Comparison of ENCODE assay signal across 3 cellular contexts in the genomic region with DNA sequence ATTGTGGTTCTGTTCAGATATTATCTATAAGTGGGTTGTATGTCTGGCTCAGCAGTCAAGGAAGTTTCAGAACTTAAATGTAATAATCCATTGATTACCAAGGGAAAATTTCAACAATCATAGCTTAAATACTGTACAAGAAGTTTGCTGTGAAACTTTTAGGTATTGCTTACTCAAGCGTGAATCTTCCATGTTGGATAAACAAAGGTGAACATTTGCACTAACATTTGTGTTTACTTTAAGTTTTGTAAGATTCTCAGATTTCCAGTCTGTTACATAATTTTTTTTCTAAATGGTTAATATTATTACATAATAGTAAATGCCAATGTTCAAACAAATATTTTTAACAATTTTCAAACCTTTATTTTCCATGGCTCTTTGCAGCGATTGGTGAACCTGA.
A peak's percentile ranks its signal among the peaks of the same experiment; 100 is the strongest.
TF ChIP-seq lines count a peak whose summit lies in the region.

No MANE protein-coding gene starts in this region.

TF ChIP-seq in liver, 16 proteins besides CTCF, POLR2A, EP300 and RAD21:
- TF ChIP-seq FOXA2 (IDR thresholded peaks at IDR 0.05): no peak
- no peak for TF ChIP-seq RXRA (IDR thresholded peaks at IDR 0.05)
- peak in 1 of 2 donors; percentile 16 for TF ChIP-seq HNF4A (conservative IDR thresholded peaks at IDR 0.05)
- peak; percentile 56 for TF ChIP-seq YY1 (IDR thresholded peaks at IDR 0.05)
TF ChIP-seq in liver: peak in this region for 2.

TF ChIP-seq in HepG2, 621 proteins besides CTCF, POLR2A, EP300 and RAD21:
- TF ChIP-seq ARNT2 (CRISPR knock-in tag; IDR thresholded peaks at IDR 0.05; ENCODE audit: low read depth): no peak
- TF ChIP-seq, protein P1, sequence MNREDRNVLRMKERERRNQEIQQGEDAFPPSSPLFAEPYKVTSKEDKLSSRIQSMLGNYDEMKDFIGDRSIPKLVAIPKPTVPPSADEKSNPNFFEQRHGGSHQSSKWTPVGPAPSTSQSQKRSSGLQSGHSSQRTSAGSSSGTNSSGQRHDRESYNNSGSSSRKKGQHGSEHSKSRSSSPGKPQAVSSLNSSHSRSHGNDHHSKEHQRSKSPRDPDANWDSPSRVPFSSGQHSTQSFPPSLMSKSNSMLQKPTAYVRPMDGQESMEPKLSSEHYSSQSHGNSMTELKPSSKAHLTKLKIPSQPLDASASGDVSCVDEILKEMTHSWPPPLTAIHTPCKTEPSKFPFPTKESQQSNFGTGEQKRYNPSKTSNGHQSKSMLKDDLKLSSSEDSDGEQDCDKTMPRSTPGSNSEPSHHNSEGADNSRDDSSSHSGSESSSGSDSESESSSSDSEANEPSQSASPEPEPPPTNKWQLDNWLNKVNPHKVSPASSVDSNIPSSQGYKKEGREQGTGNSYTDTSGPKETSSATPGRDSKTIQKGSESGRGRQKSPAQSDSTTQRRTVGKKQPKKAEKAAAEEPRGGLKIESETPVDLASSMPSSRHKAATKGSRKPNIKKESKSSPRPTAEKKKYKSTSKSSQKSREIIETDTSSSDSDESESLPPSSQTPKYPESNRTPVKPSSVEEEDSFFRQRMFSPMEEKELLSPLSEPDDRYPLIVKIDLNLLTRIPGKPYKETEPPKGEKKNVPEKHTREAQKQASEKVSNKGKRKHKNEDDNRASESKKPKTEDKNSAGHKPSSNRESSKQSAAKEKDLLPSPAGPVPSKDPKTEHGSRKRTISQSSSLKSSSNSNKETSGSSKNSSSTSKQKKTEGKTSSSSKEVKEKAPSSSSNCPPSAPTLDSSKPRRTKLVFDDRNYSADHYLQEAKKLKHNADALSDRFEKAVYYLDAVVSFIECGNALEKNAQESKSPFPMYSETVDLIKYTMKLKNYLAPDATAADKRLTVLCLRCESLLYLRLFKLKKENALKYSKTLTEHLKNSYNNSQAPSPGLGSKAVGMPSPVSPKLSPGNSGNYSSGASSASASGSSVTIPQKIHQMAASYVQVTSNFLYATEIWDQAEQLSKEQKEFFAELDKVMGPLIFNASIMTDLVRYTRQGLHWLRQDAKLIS (CRISPR knock-in tag; IDR thresholded peaks at IDR 0.05): no peak
- no peak for TF ChIP-seq HNF4G (IDR thresholded peaks at IDR 0.05; ENCODE audit: borderline replicate concordance, low read depth, low read length)
- no peak for TF ChIP-seq HNF4G (CRISPR knock-in tag; IDR thresholded peaks at IDR 0.05; ENCODE audit: borderline replicate concordance, low read depth)
- no peak for TF ChIP-seq ZSCAN29 (CRISPR knock-in tag; conservative IDR thresholded peaks at IDR 0.05)
- TF ChIP-seq ONECUT2 (CRISPR knock-in tag; IDR thresholded peaks at IDR 0.05): no peak
- no peak for TF ChIP-seq BCL6 (CRISPR knock-in tag; IDR thresholded peaks at IDR 0.05)
- TF ChIP-seq ZNF431 (CRISPR knock-in tag; IDR thresholded peaks at IDR 0.05; ENCODE audit: borderline replicate concordance, low read depth): no peak
- TF ChIP-seq NPAS2 (CRISPR knock-in tag; IDR thresholded peaks at IDR 0.05; ENCODE audit: borderline replicate concordance): no peak
- TF ChIP-seq, protein P2, sequence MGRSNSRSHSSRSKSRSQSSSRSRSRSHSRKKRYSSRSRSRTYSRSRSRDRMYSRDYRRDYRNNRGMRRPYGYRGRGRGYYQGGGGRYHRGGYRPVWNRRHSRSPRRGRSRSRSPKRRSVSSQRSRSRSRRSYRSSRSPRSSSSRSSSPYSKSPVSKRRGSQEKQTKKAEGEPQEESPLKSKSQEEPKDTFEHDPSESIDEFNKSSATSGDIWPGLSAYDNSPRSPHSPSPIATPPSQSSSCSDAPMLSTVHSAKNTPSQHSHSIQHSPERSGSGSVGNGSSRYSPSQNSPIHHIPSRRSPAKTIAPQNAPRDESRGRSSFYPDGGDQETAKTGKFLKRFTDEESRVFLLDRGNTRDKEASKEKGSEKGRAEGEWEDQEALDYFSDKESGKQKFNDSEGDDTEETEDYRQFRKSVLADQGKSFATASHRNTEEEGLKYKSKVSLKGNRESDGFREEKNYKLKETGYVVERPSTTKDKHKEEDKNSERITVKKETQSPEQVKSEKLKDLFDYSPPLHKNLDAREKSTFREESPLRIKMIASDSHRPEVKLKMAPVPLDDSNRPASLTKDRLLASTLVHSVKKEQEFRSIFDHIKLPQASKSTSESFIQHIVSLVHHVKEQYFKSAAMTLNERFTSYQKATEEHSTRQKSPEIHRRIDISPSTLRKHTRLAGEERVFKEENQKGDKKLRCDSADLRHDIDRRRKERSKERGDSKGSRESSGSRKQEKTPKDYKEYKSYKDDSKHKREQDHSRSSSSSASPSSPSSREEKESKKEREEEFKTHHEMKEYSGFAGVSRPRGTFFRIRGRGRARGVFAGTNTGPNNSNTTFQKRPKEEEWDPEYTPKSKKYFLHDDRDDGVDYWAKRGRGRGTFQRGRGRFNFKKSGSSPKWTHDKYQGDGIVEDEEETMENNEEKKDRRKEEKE (IDR thresholded peaks at IDR 0.05): no peak
- TF ChIP-seq SALL1 (CRISPR knock-in tag; IDR thresholded peaks at IDR 0.05): no peak

TF ChIP-seq in K562, 482 proteins besides CTCF, POLR2A, EP300 and RAD21:
- TF ChIP-seq CBFA2T2 (conservative IDR thresholded peaks at IDR 0.05): no peak
- TF ChIP-seq ZBTB1 (CRISPR knock-in tag; IDR thresholded peaks at IDR 0.05; ENCODE audit: borderline replicate concordance, low read depth): no peak
- no peak for TF ChIP-seq RFX1 (IDR thresholded peaks at IDR 0.05)
- no peak for TF ChIP-seq TAF15 (IDR thresholded peaks at IDR 0.05; ENCODE audit: low read depth, low read length)
- no peak for TF ChIP-seq MCM7 (IDR thresholded peaks at IDR 0.05)
- TF ChIP-seq NFRKB (IDR thresholded peaks at IDR 0.05; ENCODE audit: low read depth): no peak
- no peak for TF ChIP-seq SMAD1 (IDR thresholded peaks at IDR 0.05; ENCODE audit: low read depth, low read length, partially characterized antibody)
- no peak for TF ChIP-seq TEAD2 (tag; IDR thresholded peaks at IDR 0.05)
